Comparison of ENCODE assay signal across 8 cellular contexts in genomic region chr1:3530086-3530930, GRCh38.
DNase-seq lines count a peak whose midpoint lies in the region; ATAC-seq and TF ChIP-seq lines count a peak whose summit lies in the region.

No MANE protein-coding gene starts in this region.

- H3K4me3 ChIP-seq in AG04450 (ENCODE audit: low read depth, low read length), result peak overlapping the region; percentile 51
- peak overlapping the region; percentile 48 for H3K4me3 ChIP-seq in HEK293 (ENCODE audit: low read depth, low read length)
- H3K4me3 ChIP-seq in iPS-18c (ENCODE audit: insufficient read depth, low read depth, low read length), result peak overlapping the region; percentile 65

- intact Hi-C loops in activated CD8-positive, alpha-beta T cell treated with anti-CD3 and anti-CD28 coated beads for 36 hours (cut with micrococcal nuclease), result no loop called here

- CTCF ChIA-PET in AG04450 (lab: Charles Lee) (no interaction called here), HEK293 (lab: Yijun Ruan, JAX) (interaction anchor here (0.9 to 1.1 kb wide), 3 partner anchors 12 to 89 kb away, joined by 3 to 7 read pairs (median 3); no protein-coding TSS in a partner anchor)
- CTCF ChIA-PET in activated CD8-positive, alpha-beta T cell treated with anti-CD3 and anti-CD28 coated beads for 36 hours (lab: Charles Lee), result interaction anchor here (1.0 to 4.5 kb wide), 3 partner anchors 12 to 78 kb away, joined by 3 to 23 read pairs (median 4); no protein-coding TSS in a partner anchor

- no peaks in the 10 kb centered on the region for H3K4me1 ChIP-seq in HEK293 (ENCODE audit: control insufficient read depth, insufficient read depth, low read length)

- no peaks in the 10 kb centered on the region for H3K9me3 Mint-ChIP-seq in activated CD8-positive, alpha-beta T cell treated with anti-CD3 and anti-CD28 coated beads for 36 hours
- H3K9me3 Mint-ChIP-seq in stimulated activated naive B cell treated with anti-CD40 and anti-IgM and Interleukin-4, amounts not matched to agents 10 μg/mL and 1 μg/mL and 100 μg/mL, for 72 hours, result no peaks in the 10 kb centered on the region

- peaks cover 12% of the 10 kb centered on the region for H3K4me1 Mint-ChIP-seq in activated CD8-positive, alpha-beta T cell treated with anti-CD3 and anti-CD28 coated beads for 36 hours (ENCODE audit: low read depth)
- H3K4me1 Mint-ChIP-seq in stimulated activated naive B cell treated with anti-CD40 and anti-IgM and Interleukin-4, amounts not matched to agents 10 μg/mL and 1 μg/mL and 100 μg/mL, for 72 hours, result peaks cover 19 to 36% of the 10 kb centered on the region in 2 donors

- no peak overlapping the region for H3K27ac ChIP-seq in AG04450 (ENCODE audit: low read depth, low read length)
- no peak overlapping the region for H3K27ac ChIP-seq in HEK293 (ENCODE audit: extremely low read depth, low read depth, low read length)

- peak overlapping the region; percentile 57 for H3K27ac Mint-ChIP-seq in activated CD8-positive, alpha-beta T cell treated with anti-CD3 and anti-CD28 coated beads for 36 hours
- H3K27ac Mint-ChIP-seq in stimulated activated naive B cell treated with anti-CD40 and anti-IgM and Interleukin-4, amounts not matched to agents 10 μg/mL and 1 μg/mL and 100 μg/mL, for 72 hours, result no peak overlapping the region

- no peak for DNase-seq in AG04450 (ENCODE audit: low read depth, low spot score)
- DNase-seq in activated CD8-positive, alpha-beta T cell treated with anti-CD3 and anti-CD28 coated beads for 36 hours, result no peak
- no peak for DNase-seq in stimulated activated naive B cell treated with anti-CD40 and anti-IgM and Interleukin-4, amounts not matched to agents 10 μg/mL and 1 μg/mL and 100 μg/mL, for 72 hours
- DNase-seq in SW 1271 (lab: John Stamatoyannopoulos, UW), result no peak
- DNase-seq in Ammon's horn (ENCODE audit: low spot score), result no peak

- H3K27me3 ChIP-seq in AG04450 (ENCODE audit: control insufficient read depth, insufficient read depth, low read length), result no peaks in the 10 kb centered on the region

- no peaks in the 10 kb centered on the region for H3K36me3 Mint-ChIP-seq in activated CD8-positive, alpha-beta T cell treated with anti-CD3 and anti-CD28 coated beads for 36 hours (ENCODE audit: low read depth)
- peaks cover 0 to 2% of the 10 kb centered on the region in 2 donors for H3K36me3 Mint-ChIP-seq in stimulated activated naive B cell treated with anti-CD40 and anti-IgM and Interleukin-4, amounts not matched to agents 10 μg/mL and 1 μg/mL and 100 μg/mL, for 72 hours

- H3K9me3 ChIP-seq in AG04450 (ENCODE audit: control insufficient read depth, insufficient read depth, low read length) (no peaks in the 10 kb centered on the region), HEK293 (ENCODE audit: control insufficient read depth, insufficient read depth, low read depth, low read length) (no peaks in the 10 kb centered on the region), iPS-18c (ENCODE audit: control insufficient read depth, insufficient read depth, low read length) (no peaks in the 10 kb centered on the region)

- peak overlapping the region; percentile 71 for H3K4me3 Mint-ChIP-seq in activated CD8-positive, alpha-beta T cell treated with anti-CD3 and anti-CD28 coated beads for 36 hours
- peak overlapping the region; percentile 72 to 90 for H3K4me3 Mint-ChIP-seq in stimulated activated naive B cell treated with anti-CD40 and anti-IgM and Interleukin-4, amounts not matched to agents 10 μg/mL and 1 μg/mL and 100 μg/mL, for 72 hours

- no peaks in the 10 kb centered on the region for H3K36me3 ChIP-seq in HEK293 (ENCODE audit: control insufficient read depth in 2 of 2, insufficient read depth in 1 of 2, low read length in 2 of 2)

- H3K27me3 Mint-ChIP-seq in activated CD8-positive, alpha-beta T cell treated with anti-CD3 and anti-CD28 coated beads for 36 hours, result no peaks in the 10 kb centered on the region
- no peaks in the 10 kb centered on the region for H3K27me3 Mint-ChIP-seq in stimulated activated naive B cell treated with anti-CD40 and anti-IgM and Interleukin-4, amounts not matched to agents 10 μg/mL and 1 μg/mL and 100 μg/mL, for 72 hours

- POLR2A ChIA-PET in AG04450 (lab: Yijun Ruan, JAX), result interaction anchor here (1.3 kb wide), 1 partner anchor 13 kb away, joined by 3 read pairs; no protein-coding TSS in a partner anchor
- POLR2A ChIA-PET in HEK293 (lab: Yijun Ruan, JAX), result no interaction called here
- POLR2A ChIA-PET in activated CD8-positive, alpha-beta T cell treated with anti-CD3 and anti-CD28 coated beads for 36 hours (lab: Charles Lee), result no interaction called here

- ATAC-seq in activated CD8-positive, alpha-beta T cell treated with anti-CD3 and anti-CD28 coated beads for 36 hours, result no peak
- no peak for ATAC-seq in stimulated activated naive B cell treated with anti-CD40 and anti-IgM and Interleukin-4, amounts not matched to agents 10 μg/mL and 1 μg/mL and 100 μg/mL, for 72 hours (replicated peaks)
- no peak for ATAC-seq in activated CD4-positive, CD25-positive, alpha-beta regulatory T cell treated with anti-CD3 and anti-CD28 coated beads, Interleukin-2, amount 50 U/mL, for 24 hours

- TF ChIP-seq CTCF in AG04450 (IDR thresholded peaks at IDR 0.05; ENCODE audit: low read depth, low read length) (no peak), HEK293 (tag by site-specific recombination; IDR thresholded peaks at IDR 0.05) (no peak)
- no peak for TF ChIP-seq CTCF in activated CD8-positive, alpha-beta T cell treated with anti-CD3 and anti-CD28 coated beads for 36 hours (IDR thresholded peaks at IDR 0.05)

TF ChIP-seq in HEK293, 187 proteins besides CTCF, POLR2A, EP300 and RAD21 (continues in another document):
- TF ChIP-seq KLF17 (tag by site-specific recombination; IDR thresholded peaks at IDR 0.05) (no peak), GLIS2 (tag by site-specific recombination; IDR thresholded peaks at IDR 0.05) (peak; percentile 13; the same call in 1 of the 2 replicates), ZBTB20 (tag by site-specific recombination; IDR thresholded peaks at IDR 0.05) (0 out of 2 replicates have a peak, but pooled peaks have one; percentile 15), AEBP2 (tag by site-specific recombination; IDR thresholded peaks at IDR 0.05; ENCODE audit: borderline replicate concordance) (no peak), GLIS1 (tag by site-specific recombination; IDR thresholded peaks at IDR 0.05) (peak; percentile 61), ZNF148 (tag by site-specific recombination; IDR thresholded peaks at IDR 0.05; ENCODE audit: borderline replicate concordance) (no peak), PRDM4 (tag by site-specific recombination; IDR thresholded peaks at IDR 0.05) (peak; percentile 88), SP2 (tag by site-specific recombination; IDR thresholded peaks at IDR 0.05) (0 out of 2 replicates have a peak, but pooled peaks have one; percentile 6)
